ENCODE assay signal across 25 cellular contexts in the genomic region with DNA sequence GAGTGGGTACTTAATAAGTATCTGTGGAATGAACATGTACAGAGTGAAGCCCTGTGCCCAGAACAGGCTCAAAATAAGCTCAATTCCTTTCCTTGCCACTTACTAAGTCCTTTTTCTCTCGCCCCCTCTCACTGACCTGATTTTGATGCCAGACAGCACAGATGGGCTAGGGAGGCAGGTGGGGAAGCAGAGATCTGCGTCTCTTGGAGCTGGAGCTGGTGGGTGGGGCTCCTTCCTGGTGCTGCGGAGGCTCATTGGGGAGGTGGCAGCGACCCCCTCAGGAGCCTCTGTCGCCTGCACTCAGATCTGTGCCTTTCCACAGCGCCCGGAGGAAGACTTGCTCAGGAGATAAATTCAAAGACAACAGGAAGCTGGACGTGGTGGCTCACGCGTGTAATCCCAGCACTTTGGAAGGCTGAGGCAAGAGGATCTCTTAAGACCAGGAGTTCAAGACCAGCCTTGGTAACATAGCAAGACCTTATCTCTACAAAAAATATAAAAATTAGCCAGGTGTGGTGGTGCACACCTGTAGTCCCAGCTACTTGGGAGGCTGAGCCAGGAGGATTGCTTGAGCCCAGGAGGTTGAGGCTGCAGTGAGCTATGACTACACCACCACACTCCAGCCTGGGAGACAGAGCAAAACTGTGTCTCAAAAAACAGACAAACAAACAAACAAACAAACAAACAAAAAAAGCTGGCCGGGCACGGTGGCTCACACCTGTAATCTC. TPM values are rescaled to one million over a fixed set of nuclear protein-coding genes. Genes with fewer than 3 reads are reported as not detected.
A peak's percentile ranks its signal among the peaks of the same experiment; 100 is the strongest.
DNase-seq lines count a peak whose midpoint lies in the region; ATAC-seq and TF ChIP-seq lines count a peak whose summit lies in the region.
"Had no signal": no experiment of that assay in that cellular context is flagged by ENCODE, and none has a peak within 500 bp of the region (broad histone marks: within the 10 kb centered on the region; RNA-seq: fewer than 3 reads in every experiment).

No MANE protein-coding gene starts in this region.

- H3K36me3 ChIP-seq in H7 (replicated peaks; ENCODE audit: control insufficient read depth, insufficient read depth, low read length) (no peaks in the 10 kb centered on the region; the same call in 1 of the 2 replicates), SJCRH30 (peaks cover 5% of the 10 kb centered on the region)

- peak; percentile 81 for DNase-seq in H7
- peak; percentile 68 for DNase-seq in NCI-H69 (lab: John Stamatoyannopoulos, UW)
- peak in 7 of 10 donors; percentile 57 to 91 (median 76) for DNase-seq in dorsolateral prefrontal cortex
- DNase-seq in posterior cingulate gyrus: peak in 8 of 10 donors; percentile 65 to 96 (median 72)
- DNase-seq in SJCRH30: no peak
- DNase-seq in activated CD8-positive, alpha-beta memory T cell treated with anti-CD3 and anti-CD28 coated beads for 24 hours: no peak
- DNase-seq in activated CD4-positive, alpha-beta T cell treated with anti-CD3 and anti-CD28 coated beads for 36 hours: no peak
- DNase-seq: activated CD4-positive, alpha-beta T cell treated with anti-CD3 and anti-CD28 coated beads, Interleukin-2, amount 50 U/mL, for 48 hours; activated naive CD4-positive, alpha-beta T cell treated with Interleukin-2 at 50 U/mL for 16 hours; activated T-cell treated with anti-CD3 and anti-CD28 coated beads for 4 hours; aorta; CD8-positive, alpha-beta memory T cell; DND-41; NCI-H1105; NCI-H748 treated with DMSO at 0.1 percent for 48 hours; stimulated activated CD4-positive, alpha-beta T cell treated with anti-CD3 and anti-CD28 coated beads, Interleukin-4, amount 100 ng/mL, for 24 hours; upper lobe of left lung had no signal

- H3K4me3 ChIP-seq in H7 (ENCODE audit: insufficient read depth, low read depth, low read length): no peak overlapping the region
- peak overlapping the region in 1 of 59 donors; percentile 4 for H3K4me3 ChIP-seq in dorsolateral prefrontal cortex
- H3K4me3 ChIP-seq in SJCRH30: no peak overlapping the region
- H3K4me3 ChIP-seq: upper lobe of left lung had no signal

- no peak for ATAC-seq in activated CD4-positive, alpha-beta T cell treated with anti-CD3 and anti-CD28 coated beads for 36 hours

- no peaks in the 10 kb centered on the region for H3K9me3 Mint-ChIP-seq in activated CD4-positive, alpha-beta T cell treated with anti-CD3 and anti-CD28 coated beads for 36 hours (ENCODE audit: low read depth)
- H3K9me3 Mint-ChIP-seq: CD8-positive, alpha-beta memory T cell; stimulated activated naive CD8-positive, alpha-beta T cell treated with anti-CD3 and anti-CD28 coated beads, Interleukin-15, Interleukin-2, amounts not matched to agents 100 ng/mL and 50 ng/mL, for 24 hours had no signal

- H3K4me1 ChIP-seq in SJCRH30: no peaks in the 10 kb centered on the region; the same call in 1 of the 2 replicates

- H3K36me3 Mint-ChIP-seq in activated CD4-positive, alpha-beta T cell treated with anti-CD3 and anti-CD28 coated beads for 36 hours (ENCODE audit: low read depth): peaks cover 16% of the 10 kb centered on the region

- no peaks in the 10 kb centered on the region for H3K9me3 ChIP-seq in SJCRH30 (replicated peaks)
- H3K9me3 ChIP-seq: neutrophil, upper lobe of left lung had no signal

- no peak overlapping the region for H3K27ac Mint-ChIP-seq in activated CD4-positive, alpha-beta T cell treated with anti-CD3 and anti-CD28 coated beads for 36 hours
- H3K27ac Mint-ChIP-seq: stimulated activated naive CD8-positive, alpha-beta T cell treated with anti-CD3 and anti-CD28 coated beads, Interleukin-15, Interleukin-2, amounts not matched to agents 100 ng/mL and 50 ng/mL, for 24 hours had no signal

- peak in 40 of 56 donors; percentile 10 to 56 (median 32) for TF ChIP-seq CTCF in dorsolateral prefrontal cortex (IDR thresholded peaks at IDR 0.05 in 54 of 56, conservative IDR thresholded peaks at IDR 0.05 in 2 of 56; ENCODE audit: low read depth in 1 of 56, partially characterized antibody in 56 of 56)

- H3K4me1 Mint-ChIP-seq in activated CD4-positive, alpha-beta T cell treated with anti-CD3 and anti-CD28 coated beads for 36 hours: peaks cover 57% of the 10 kb centered on the region

- intact Hi-C loops in dorsolateral prefrontal cortex (cut with DNase I) (loop anchor here in 1 of 2 donors (10.0 kb wide), 1 partner anchor 126 kb away; no protein-coding TSS in a partner anchor), posterior cingulate gyrus (cut with DNase I) (no loop called here)
- intact Hi-C loops in activated CD4-positive, alpha-beta T cell treated with anti-CD3 and anti-CD28 coated beads for 36 hours (cut with DNase I, micrococcal nuclease): no loop called here

- no peak overlapping the region for H3K4me3 Mint-ChIP-seq in activated CD4-positive, alpha-beta T cell treated with anti-CD3 and anti-CD28 coated beads for 36 hours
- H3K4me3 Mint-ChIP-seq: CD8-positive, alpha-beta memory T cell; stimulated activated naive CD8-positive, alpha-beta T cell treated with anti-CD3 and anti-CD28 coated beads, Interleukin-15, Interleukin-2, amounts not matched to agents 100 ng/mL and 50 ng/mL, for 24 hours had no signal

- H3K27ac ChIP-seq in dorsolateral prefrontal cortex: peak overlapping the region in 46 of 59 donors; percentile 1 to 90 (median 55)
- no peak overlapping the region for H3K27ac ChIP-seq in SJCRH30
- H3K27ac ChIP-seq: neutrophil, upper lobe of left lung had no signal

- POLR2A ChIA-PET in activated CD4-positive, alpha-beta T cell treated with anti-CD3 and anti-CD28 coated beads for 36 hours (lab: Charles Lee): interaction anchor here (0.6 kb wide), 1 partner anchor 15 kb away, joined by 3 read pairs; no protein-coding TSS in a partner anchor

- CTCF ChIA-PET in activated CD4-positive, alpha-beta T cell treated with anti-CD3 and anti-CD28 coated beads for 36 hours (lab: Charles Lee): interaction anchor here (0.9 to 1.6 kb wide), 3 partner anchors 8 to 173 kb away, joined by 3 to 4 read pairs (median 4); no protein-coding TSS in a partner anchor

- H3K27me3 ChIP-seq in H7 (ENCODE audit: control insufficient read depth, insufficient read depth, low read length) (no peaks in the 10 kb centered on the region), dorsolateral prefrontal cortex (no peaks in the 10 kb centered on the region), SJCRH30 (no peaks in the 10 kb centered on the region)
- H3K27me3 ChIP-seq: neutrophil, upper lobe of left lung had no signal

- H3K27me3 Mint-ChIP-seq in activated CD4-positive, alpha-beta T cell treated with anti-CD3 and anti-CD28 coated beads for 36 hours: no peaks in the 10 kb centered on the region
- H3K27me3 Mint-ChIP-seq: CD8-positive, alpha-beta memory T cell; stimulated activated naive CD8-positive, alpha-beta T cell treated with anti-CD3 and anti-CD28 coated beads, Interleukin-15, Interleukin-2, amounts not matched to agents 100 ng/mL and 50 ng/mL, for 24 hours had no signal

RNA-seq across cellular contexts. Expression of a gene that starts 14.6 kb away (rescaled TPM):
- total RNA-seq in H7 (2014; rRNA removed; shearing (Covaris generic)): 112 and 126 TPM in 2 replicates
- 100 to 1,000 TPM in 117 of 120 experiments, 10 to 100 TPM in 3; 95.3 to 215 (median 139) TPM for total RNA-seq in dorsolateral prefrontal cortex
- total RNA-seq in SJCRH30 (2014; rRNA removed; shearing (Covaris generic)): 138 and 142 TPM in 2 replicates
- total RNA-seq in activated CD4-positive, alpha-beta T cell treated with anti-CD3 and anti-CD28 coated beads for 36 hours: 100 to 1,000 TPM; 142 to 148 TPM

RNA-seq across cellular contexts. Expression of a gene that starts 44.0 kb away (rescaled TPM):
- total RNA-seq in H7 (2014; rRNA removed; shearing (Covaris generic)): 0.87 TPM in 1 of 2 replicates, not detected in the other
- 10 to 100 TPM in 1 of 120 experiments, 1 to 10 TPM in 86, under 1 TPM in 30, not detected in 3; 0.32 to 10.0 (median 1.6) TPM for total RNA-seq in dorsolateral prefrontal cortex
- total RNA-seq in SJCRH30 (2014; rRNA removed; shearing (Covaris generic)): 0.08 TPM in 1 of 2 replicates, not detected in the other
- under 1 TPM in 1 of 2 experiments, not detected in 1; 0.12 TPM for total RNA-seq in activated CD4-positive, alpha-beta T cell treated with anti-CD3 and anti-CD28 coated beads for 36 hours

RNA-seq across cellular contexts. Expression of a gene that starts 52.3 kb away (rescaled TPM):
- total RNA-seq in H7 (2014; rRNA removed; shearing (Covaris generic)): not detected in 2 replicates
- 100 to 1,000 TPM in 13 of 120 experiments, 10 to 100 TPM in 107; 27.3 to 112 (median 74.4) TPM for total RNA-seq in dorsolateral prefrontal cortex
- total RNA-seq in SJCRH30 (2014; rRNA removed; shearing (Covaris generic)): not detected in 2 replicates
- total RNA-seq in activated CD4-positive, alpha-beta T cell treated with anti-CD3 and anti-CD28 coated beads for 36 hours: not detected
- total RNA-seq: aorta; CD8-positive, alpha-beta memory T cell; chondrocyte; fibroblast of lung; liver; mucosa of gallbladder; OCI-LY7; renal cortical epithelial cell; upper lobe of left lung had no signal

Comparison
In these comparisons a context has a peak if more than half of its experiments do, and no peak if none do; other contexts are left out.
1. DNase-seq: peak in H7 (single experiment), NCI-H69 (single experiment), dorsolateral prefrontal cortex (7 of 10) and posterior cingulate gyrus (8 of 10); none in SJCRH30 (0 of 2), activated CD8-positive, alpha-beta memory T cell treated with anti-CD3 and anti-CD28 coated beads for 24 hours (single experiment) and activated CD4-positive, alpha-beta T cell treated with anti-CD3 and anti-CD28 coated beads for 36 hours (single experiment).
2. RNA of a gene that starts 52.3 kb away (total RNA-seq): 27.3 to 112 TPM in dorsolateral prefrontal cortex; not detected in activated CD4-positive, alpha-beta T cell treated with anti-CD3 and anti-CD28 coated beads for 36 hours, not detected in H7 and not detected in SJCRH30; every median in the first group is over 10 times any median in the second.